Comparison of ENCODE assay signal across 1 cellular context in genomic region chr2:16196687-16197503, GRCh38.
A peak's percentile ranks its signal among the peaks of the same experiment; 100 is the strongest.
TF ChIP-seq lines count a peak whose summit lies in the region.

No MANE protein-coding gene starts in this region.

TF ChIP-seq in HepG2, 621 proteins besides CTCF, POLR2A, EP300 and RAD21 (continued from another document and continues in another):
- TF ChIP-seq ZNF317 (CRISPR knock-in tag; IDR thresholded peaks at IDR 0.05) = peak; percentile 67
- TF ChIP-seq THRA (CRISPR knock-in tag; IDR thresholded peaks at IDR 0.05; ENCODE audit: borderline replicate concordance) = peak; percentile 73; the same call in 1 of the 2 replicates
- TF ChIP-seq FOXP4 (CRISPR knock-in tag; IDR thresholded peaks at IDR 0.05) = peak; percentile 88
- no peak for TF ChIP-seq SAFB2 (CRISPR knock-in tag; IDR thresholded peaks at IDR 0.05; ENCODE audit: borderline replicate concordance, low read depth)
- TF ChIP-seq HNRNPLL (IDR thresholded peaks at IDR 0.05; ENCODE audit: low read depth, low read length, poor library complexity, severe bottlenecking) = no peak
- TF ChIP-seq ZNF350 (CRISPR knock-in tag; IDR thresholded peaks at IDR 0.05; ENCODE audit: borderline replicate concordance, low read depth) = peak; percentile 50; the same call in 1 of the 2 replicates
- TF ChIP-seq ZNF615 (CRISPR knock-in tag; IDR thresholded peaks at IDR 0.05; ENCODE audit: borderline replicate concordance) = 0 out of 2 replicates have a peak, but pooled peaks have one; percentile 23
- peak; percentile 79 for TF ChIP-seq SAP130 (CRISPR knock-in tag; IDR thresholded peaks at IDR 0.05; ENCODE audit: low read depth)
- TF ChIP-seq BRD4 (CRISPR knock-in tag; IDR thresholded peaks at IDR 0.05) = peak; percentile 54; the same call in 1 of the 2 replicates
- TF ChIP-seq TCF12 (IDR thresholded peaks at IDR 0.05) = no peak
- peak; percentile 85 for TF ChIP-seq TCF12 (CRISPR knock-in tag; IDR thresholded peaks at IDR 0.05)
- 0 out of 2 replicates have a peak, but pooled peaks have one; percentile 54 for TF ChIP-seq MYPOP (CRISPR knock-in tag; IDR thresholded peaks at IDR 0.05)
- peak; percentile 71 for TF ChIP-seq MEF2D (CRISPR knock-in tag; IDR thresholded peaks at IDR 0.05)
- peak; percentile 74; the same call in 1 of the 2 replicates for TF ChIP-seq CBX5 (CRISPR knock-in tag; IDR thresholded peaks at IDR 0.05; ENCODE audit: borderline replicate concordance)
- TF ChIP-seq ZNF644 (CRISPR knock-in tag; IDR thresholded peaks at IDR 0.05; ENCODE audit: low read depth) = peak; percentile 95
- TF ChIP-seq TBP (CRISPR knock-in tag; IDR thresholded peaks at IDR 0.05) = no peak
- TF ChIP-seq ZNF296 (CRISPR knock-in tag; conservative IDR thresholded peaks at IDR 0.05) = no peak
- TF ChIP-seq SIX1 (CRISPR knock-in tag; IDR thresholded peaks at IDR 0.05; ENCODE audit: borderline replicate concordance) = peak; percentile 64; the same call in 1 of the 2 replicates
- TF ChIP-seq ZNF335 (CRISPR knock-in tag; IDR thresholded peaks at IDR 0.05) = no peak
- no peak for TF ChIP-seq STAT6 (CRISPR knock-in tag; IDR thresholded peaks at IDR 0.05; ENCODE audit: borderline replicate concordance)
- TF ChIP-seq SIN3A (IDR thresholded peaks at IDR 0.05; ENCODE audit: borderline replicate concordance, low read depth, low read length) = no peak
- no peak for TF ChIP-seq ARNTL (CRISPR knock-in tag; IDR thresholded peaks at IDR 0.05)
- no peak for TF ChIP-seq TEAD2 (CRISPR knock-in tag; IDR thresholded peaks at IDR 0.05)
- peak; percentile 96 for TF ChIP-seq ZNF331 (CRISPR knock-in tag; IDR thresholded peaks at IDR 0.05)
- 0 out of 2 replicates have a peak, but pooled peaks have one; percentile 55 for TF ChIP-seq GATAD1 (CRISPR knock-in tag; IDR thresholded peaks at IDR 0.05)
- no peak for TF ChIP-seq ZBTB42 (CRISPR knock-in tag; IDR thresholded peaks at IDR 0.05)
- TF ChIP-seq ZNF512B (CRISPR knock-in tag; IDR thresholded peaks at IDR 0.05; ENCODE audit: borderline replicate concordance) = 0 out of 2 replicates have a peak, but pooled peaks have one; percentile 8
- peak; percentile 79; the same call in 1 of the 2 replicates for TF ChIP-seq SIX4 (CRISPR knock-in tag; IDR thresholded peaks at IDR 0.05)
- TF ChIP-seq HMGA1 (CRISPR knock-in tag; conservative IDR thresholded peaks at IDR 0.05) = no peak
- no peak for TF ChIP-seq ZNF260 (CRISPR knock-in tag; IDR thresholded peaks at IDR 0.05; ENCODE audit: borderline replicate concordance, low read depth)
- peak; percentile 96 for TF ChIP-seq HOMEZ (CRISPR knock-in tag; IDR thresholded peaks at IDR 0.05; ENCODE audit: low read depth)
- TF ChIP-seq RNF2 (conservative IDR thresholded peaks at IDR 0.05; ENCODE audit: low read depth) = 0 out of 2 replicates have a peak, but pooled peaks have one; percentile 23
- 0 out of 2 replicates have a peak, but pooled peaks have one; percentile 5 for TF ChIP-seq NRL (CRISPR knock-in tag; IDR thresholded peaks at IDR 0.05; ENCODE audit: borderline replicate concordance)
- peak; percentile 90 for TF ChIP-seq IKZF5 (CRISPR knock-in tag; IDR thresholded peaks at IDR 0.05)
- TF ChIP-seq KLF9 (CRISPR knock-in tag; IDR thresholded peaks at IDR 0.05; ENCODE audit: low read depth) = no peak
- TF ChIP-seq HDAC2 (CRISPR knock-in tag; IDR thresholded peaks at IDR 0.05) = peak; percentile 92; the same call in 1 of the 2 replicates
- no peak for TF ChIP-seq ZBTB8A (CRISPR knock-in tag; IDR thresholded peaks at IDR 0.05; ENCODE audit: borderline replicate concordance, low read depth)
